ENCODE assay signal across 11 cellular contexts in the genomic region with DNA sequence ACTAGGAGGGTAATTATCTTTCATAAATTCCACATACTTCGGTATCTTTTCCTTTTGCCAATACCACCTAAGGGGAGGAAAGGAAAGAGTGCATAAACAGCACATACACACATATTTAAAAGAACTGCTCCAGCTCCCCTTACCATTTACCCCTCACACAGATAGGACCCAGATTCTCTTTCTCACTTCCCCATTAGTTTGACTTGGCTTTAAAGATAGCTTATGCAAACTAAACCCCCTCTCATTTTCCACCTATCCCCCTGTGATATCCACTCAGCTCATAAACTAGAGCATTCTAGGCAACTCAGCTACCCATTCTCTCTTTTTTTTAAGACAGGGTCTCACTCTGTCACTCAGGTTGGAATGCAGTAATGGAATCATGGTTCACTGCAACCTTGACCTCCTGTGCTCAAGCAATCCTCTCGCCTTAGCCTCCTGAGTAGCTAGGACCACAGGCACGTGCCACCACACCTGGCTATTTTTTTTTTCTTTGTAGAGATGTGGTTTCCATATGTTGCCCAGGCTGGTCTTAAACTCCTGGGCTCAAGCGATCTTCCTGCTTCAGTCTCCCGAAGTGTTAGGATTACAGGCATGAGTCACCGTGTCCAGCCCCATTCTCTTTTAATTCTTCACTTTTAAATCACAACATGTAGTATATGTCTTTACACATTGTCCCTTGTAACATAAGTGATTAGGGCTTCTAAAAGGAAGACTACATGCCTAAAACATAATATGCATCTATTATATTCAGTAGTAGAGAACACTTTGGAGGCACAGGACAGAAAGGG. TPM values are rescaled to one million over a fixed set of nuclear protein-coding genes. Genes with fewer than 3 reads are reported as not detected.
DNase-seq lines count a peak whose midpoint lies in the region; ATAC-seq, FAIRE-seq and TF ChIP-seq lines count a peak whose summit lies in the region.
"Had no signal": no experiment of that assay in that cellular context is flagged by ENCODE, and none has a peak within 500 bp of the region (broad histone marks: within the 10 kb centered on the region; RNA-seq: fewer than 3 reads in every experiment).

No MANE protein-coding gene starts in this region.

- no peaks in the 10 kb centered on the region for H3K4me1 ChIP-seq in effector memory CD4-positive, alpha-beta T cell (ENCODE audit: control insufficient read depth, insufficient read depth, low read length, poor library complexity, severe bottlenecking)

- no peak overlapping the region for H3K4me3 Mint-ChIP-seq in CD14-positive monocyte
- H3K4me3 Mint-ChIP-seq: activated naive CD8-positive, alpha-beta T cell treated with anti-CD3 and anti-CD28 coated beads, Interleukin-2, amount 50 U/mL, for 24 hours had no signal

- no peak overlapping the region for H3K27ac ChIP-seq in effector memory CD4-positive, alpha-beta T cell (ENCODE audit: insufficient read depth, low read length, poor library complexity, severe bottlenecking)

- H3K9me3 Mint-ChIP-seq in CD14-positive monocyte, result peaks cover 0 to 2% (median 0%) of the 10 kb centered on the region in 7 donors
- H3K9me3 Mint-ChIP-seq: activated naive CD8-positive, alpha-beta T cell treated with anti-CD3 and anti-CD28 coated beads, Interleukin-2, amount 50 U/mL, for 24 hours had no signal

- TF ChIP-seq CTCF in CD14-positive monocyte (IDR thresholded peaks at IDR 0.05), result no peak

- H3K9me3 ChIP-seq in effector memory CD4-positive, alpha-beta T cell (ENCODE audit: control insufficient read depth, low read length), result no peaks in the 10 kb centered on the region

- TF ChIP-seq POLR2A in GM12891 (IDR thresholded peaks at IDR 0.05; ENCODE audit: low read depth, low read length), result no peak

- intact Hi-C loops in CD14-positive monocyte (cut with micrococcal nuclease), result no loop called here

- peak overlapping the region in 1 of 7 donors; percentile 1 for H3K27ac Mint-ChIP-seq in CD14-positive monocyte
- H3K27ac Mint-ChIP-seq: activated naive CD8-positive, alpha-beta T cell treated with anti-CD3 and anti-CD28 coated beads, Interleukin-2, amount 50 U/mL, for 24 hours had no signal

- no peaks in the 10 kb centered on the region for H3K27me3 ChIP-seq in effector memory CD4-positive, alpha-beta T cell (replicated peaks; ENCODE audit: control insufficient read depth, insufficient read depth, low read length, poor library complexity, severe bottlenecking)

- H3K36me3 ChIP-seq in effector memory CD4-positive, alpha-beta T cell (ENCODE audit: control insufficient read depth, insufficient read depth, low read length), result no peaks in the 10 kb centered on the region

- no peak overlapping the region for H3K4me3 ChIP-seq in effector memory CD4-positive, alpha-beta T cell (ENCODE audit: insufficient read depth, low read depth, low read length, poor library complexity, severe bottlenecking)

- H3K36me3 Mint-ChIP-seq in CD14-positive monocyte, result peaks cover 42 to 52% of the 10 kb centered on the region in 2 donors

- ATAC-seq in GM21390 (IDR thresholded peaks at IDR 0.05; ENCODE audit: unreplicated experiment) (peak; percentile 49), HG03025 (IDR thresholded peaks at IDR 0.05; ENCODE audit: low FRiP score, unreplicated experiment) (peak; percentile 67)
- ATAC-seq: activated naive CD8-positive, alpha-beta T cell treated with anti-CD3 and anti-CD28 coated beads, Interleukin-2, amount 50 U/mL, for 24 hours had no signal

- FAIRE-seq in GM12891 (lab: Jason Lieb, UNC), result peak; percentile 41

- H3K27me3 Mint-ChIP-seq in CD14-positive monocyte (ENCODE audit: low read depth in 3 of 3), result no peaks in the 10 kb centered on the region
- H3K27me3 Mint-ChIP-seq: activated naive CD8-positive, alpha-beta T cell treated with anti-CD3 and anti-CD28 coated beads, Interleukin-2, amount 50 U/mL, for 24 hours had no signal

- DNase-seq in GM12891 (ENCODE audit: insufficient read length, low spot score) (no peak), astrocyte of the hippocampus (ENCODE audit: low read depth, low spot score) (peak; percentile 11), CD14-positive monocyte (ENCODE audit: low spot score) (no peak), middle frontal gyrus (ENCODE audit: extremely low spot score, low spot score) (no peak), NCI-H1092 (lab: John Stamatoyannopoulos, UW) (no peak)
- DNase-seq in effector memory CD4-positive, alpha-beta T cell, result no peak
- DNase-seq: activated naive CD8-positive, alpha-beta T cell treated with anti-CD3 and anti-CD28 coated beads, Interleukin-2, amount 50 U/mL, for 24 hours; NCI-H510A treated with DMSO at 0.1 percent for 48 hours; stimulated activated CD8-positive, alpha-beta memory T cell treated with anti-CD3 and anti-CD28 coated beads, Interleukin-4, amount 100 ng/mL, for 48 hours had no signal

- peaks cover 31% of the 10 kb centered on the region for H3K4me1 Mint-ChIP-seq in CD14-positive monocyte

TF ChIP-seq in GM12891, 5 proteins besides CTCF, POLR2A, EP300 and RAD21:
- TF ChIP-seq PAX5 (IDR thresholded peaks at IDR 0.05; ENCODE audit: insufficient read depth, low read length, severe bottlenecking), result no peak
- no peak for TF ChIP-seq POLR2AphosphoS5 (IDR thresholded peaks at IDR 0.05; ENCODE audit: low read depth, low read length)
- TF ChIP-seq SPI1 (IDR thresholded peaks at IDR 0.05; ENCODE audit: low read depth, low read length), result peak; percentile 95
- no peak for TF ChIP-seq POU2F2 (IDR thresholded peaks at IDR 0.05; ENCODE audit: low read depth, low read length)
- TF ChIP-seq TAF1 (IDR thresholded peaks at IDR 0.05; ENCODE audit: low read depth, low read length), result no peak

RNA-seq across cellular contexts. Expression of a gene that starts 4.0 kb away (rescaled TPM):
- 20.6 TPM for polyA plus RNA-seq in GM12891 (2012; ENCODE audit: low read depth, missing spikeins)
- 10 to 100 TPM; 83.7 to 93.5 TPM for polyA plus RNA-seq in CD14-positive monocyte

RNA-seq across cellular contexts. Expression of a gene that starts 56.9 kb away (rescaled TPM):
- polyA plus RNA-seq in GM12891 (2012; ENCODE audit: low read depth, missing spikeins), result 15.8 TPM
- polyA plus RNA-seq in CD14-positive monocyte, result 1 to 10 TPM; 5.2 to 6.9 TPM

RNA-seq across cellular contexts. Expression of a gene that starts 57.1 kb away (rescaled TPM):
- 14.7 TPM for polyA plus RNA-seq in GM12891 (2012; ENCODE audit: low read depth, missing spikeins)
- under 1 TPM; 0.08 to 0.51 TPM for polyA plus RNA-seq in CD14-positive monocyte
